Comparison of ENCODE assay signal across 1 cellular context in the genomic region with DNA sequence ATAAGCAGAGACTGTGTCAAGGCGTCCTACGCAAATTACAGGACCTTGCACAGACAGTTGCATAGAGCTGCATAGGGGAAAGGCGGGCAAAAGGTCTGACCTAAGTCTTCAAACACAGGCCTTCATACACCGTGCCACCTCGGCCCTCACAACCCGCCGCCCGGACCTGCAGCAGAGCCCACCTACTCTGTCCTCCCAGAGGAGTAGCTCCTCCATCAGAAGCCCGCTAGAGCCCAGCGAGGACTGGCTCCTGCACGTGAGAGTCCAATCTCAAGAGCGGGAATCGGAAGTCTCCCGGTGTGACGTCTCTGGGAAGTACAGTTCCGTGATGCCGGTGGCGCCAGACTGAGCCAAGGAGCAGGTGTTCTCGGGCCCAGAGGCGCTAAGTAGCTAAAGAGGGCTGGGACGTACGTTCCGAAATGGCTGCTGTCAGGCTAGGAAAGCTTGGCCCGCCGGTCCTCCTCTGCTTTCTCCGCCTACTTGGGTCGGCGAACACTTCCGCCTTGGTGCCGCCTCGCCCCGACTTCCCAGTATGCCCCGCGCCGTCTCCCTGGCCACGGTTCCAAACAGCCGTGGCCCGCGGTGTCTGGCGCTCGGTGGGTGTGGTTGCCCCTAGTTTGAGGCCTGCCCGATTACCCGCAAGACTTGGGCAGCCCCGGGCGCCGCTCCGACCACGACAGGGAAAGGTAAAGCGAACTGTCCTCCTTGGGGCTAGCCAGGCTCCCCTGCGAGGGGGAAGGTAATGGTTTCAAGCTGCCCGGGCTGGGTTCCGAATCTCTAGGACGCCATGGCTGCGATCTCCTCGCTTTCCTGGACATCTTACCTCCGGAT.
TF ChIP-seq lines count a peak whose summit lies in the region.

ASTE1 (minus strand) TSS at position 505 of the 831 bp plus-strand sequence. CDS start 1,519 bp downstream, outside the sequence.
A gene with protein sequence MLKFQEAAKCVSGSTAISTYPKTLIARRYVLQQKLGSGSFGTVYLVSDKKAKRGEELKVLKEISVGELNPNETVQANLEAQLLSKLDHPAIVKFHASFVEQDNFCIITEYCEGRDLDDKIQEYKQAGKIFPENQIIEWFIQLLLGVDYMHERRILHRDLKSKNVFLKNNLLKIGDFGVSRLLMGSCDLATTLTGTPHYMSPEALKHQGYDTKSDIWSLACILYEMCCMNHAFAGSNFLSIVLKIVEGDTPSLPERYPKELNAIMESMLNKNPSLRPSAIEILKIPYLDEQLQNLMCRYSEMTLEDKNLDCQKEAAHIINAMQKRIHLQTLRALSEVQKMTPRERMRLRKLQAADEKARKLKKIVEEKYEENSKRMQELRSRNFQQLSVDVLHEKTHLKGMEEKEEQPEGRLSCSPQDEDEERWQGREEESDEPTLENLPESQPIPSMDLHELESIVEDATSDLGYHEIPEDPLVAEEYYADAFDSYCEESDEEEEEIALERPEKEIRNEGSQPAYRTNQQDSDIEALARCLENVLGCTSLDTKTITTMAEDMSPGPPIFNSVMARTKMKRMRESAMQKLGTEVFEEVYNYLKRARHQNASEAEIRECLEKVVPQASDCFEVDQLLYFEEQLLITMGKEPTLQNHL (plus strand): TSS at position 557 of the 831 bp plus-strand sequence. CDS start 2,832 bp downstream, outside the sequence.

TF ChIP-seq in HepG2, 621 proteins besides CTCF, POLR2A, EP300 and RAD21 (continued from another document and continues in another):
- TF ChIP-seq RXRA (CRISPR knock-in tag; IDR thresholded peaks at IDR 0.05) (peak; percentile 56; the same call in 1 of the 2 replicates), ZFP36L1 (CRISPR knock-in tag; IDR thresholded peaks at IDR 0.05) (peak; percentile 71; the same call in 1 of the 2 replicates), ZNF724P (CRISPR knock-in tag; IDR thresholded peaks at IDR 0.05; ENCODE audit: borderline replicate concordance) (no peak; the same call in 1 of the 2 replicates), LCORL (IDR thresholded peaks at IDR 0.05) (no peak), LCORL (CRISPR knock-in tag; IDR thresholded peaks at IDR 0.05) (no peak), ZNF678 (CRISPR knock-in tag; IDR thresholded peaks at IDR 0.05) (peak; percentile 76; the same call in 1 of the 2 replicates), ZNF333 (CRISPR knock-in tag; IDR thresholded peaks at IDR 0.05; ENCODE audit: borderline replicate concordance) (no peak; the same call in 1 of the 2 replicates), NCOA1 (CRISPR knock-in tag; IDR thresholded peaks at IDR 0.05) (0 out of 2 replicates have a peak, but pooled peaks have one; percentile 27), HNF4G (IDR thresholded peaks at IDR 0.05; ENCODE audit: borderline replicate concordance, low read depth, low read length) (no peak), HNF4G (CRISPR knock-in tag; IDR thresholded peaks at IDR 0.05; ENCODE audit: borderline replicate concordance, low read depth) (peak; percentile 50; the same call in 1 of the 2 replicates), MIXL1 (CRISPR knock-in tag; IDR thresholded peaks at IDR 0.05) (0 out of 2 replicates have a peak, but pooled peaks have one; percentile 13), SIX1 (CRISPR knock-in tag; IDR thresholded peaks at IDR 0.05; ENCODE audit: borderline replicate concordance) (no peak), GABPB1 (CRISPR knock-in tag; IDR thresholded peaks at IDR 0.05) (peak; percentile 94), ZNF83 (CRISPR knock-in tag; IDR thresholded peaks at IDR 0.05; ENCODE audit: borderline replicate concordance) (peak; percentile 53; the same call in 1 of the 2 replicates), TP53 (CRISPR knock-in tag; conservative IDR thresholded peaks at IDR 0.05) (no peak), MED13 (CRISPR knock-in tag; IDR thresholded peaks at IDR 0.05) (no peak), SCMH1 (CRISPR knock-in tag; IDR thresholded peaks at IDR 0.05; ENCODE audit: borderline replicate concordance) (no peak), ARNTL (CRISPR knock-in tag; IDR thresholded peaks at IDR 0.05) (peak; percentile 78; the same call in 1 of the 2 replicates), ZNF790 (CRISPR knock-in tag; IDR thresholded peaks at IDR 0.05; ENCODE audit: borderline replicate concordance) (no peak), ZFY (CRISPR knock-in tag; IDR thresholded peaks at IDR 0.05) (peak; percentile 89), CBFB (CRISPR knock-in tag; IDR thresholded peaks at IDR 0.05) (peak; percentile 75), SNAPC2 (CRISPR knock-in tag; IDR thresholded peaks at IDR 0.05) (peak; percentile 76), XRCC5 (optimal IDR thresholded peaks at IDR 0.05; ENCODE audit: low read length) (peak; percentile 48), SRY (CRISPR knock-in tag; IDR thresholded peaks at IDR 0.05) (peak; percentile 58; the same call in 1 of the 2 replicates), KDM4B (CRISPR knock-in tag; IDR thresholded peaks at IDR 0.05) (0 out of 2 replicates have a peak, but pooled peaks have one; percentile 33), FOXK1 (CRISPR knock-in tag; IDR thresholded peaks at IDR 0.05; ENCODE audit: borderline replicate concordance, low read depth) (peak; percentile 52; the same call in 1 of the 2 replicates), GPN1 (CRISPR knock-in tag; IDR thresholded peaks at IDR 0.05; ENCODE audit: borderline replicate concordance) (no peak), SKI (IDR thresholded peaks at IDR 0.05; ENCODE audit: partially characterized antibody) (peak; percentile 44), TCF12 (IDR thresholded peaks at IDR 0.05) (no peak), TCF12 (CRISPR knock-in tag; IDR thresholded peaks at IDR 0.05) (no peak), ARHGAP35 (CRISPR knock-in tag; IDR thresholded peaks at IDR 0.05; ENCODE audit: borderline replicate concordance) (peak; percentile 42; the same call in 1 of the 2 replicates), PAX8 (CRISPR knock-in tag; IDR thresholded peaks at IDR 0.05; ENCODE audit: borderline replicate concordance) (no peak; the same call in 1 of the 2 replicates), ZNF704 (CRISPR knock-in tag; IDR thresholded peaks at IDR 0.05; ENCODE audit: borderline replicate concordance) (peak; percentile 59; the same call in 1 of the 2 replicates), ZNF263 (CRISPR knock-in tag; IDR thresholded peaks at IDR 0.05) (peak; percentile 92), TSC22D2 (CRISPR knock-in tag; IDR thresholded peaks at IDR 0.05; ENCODE audit: borderline replicate concordance) (peak; percentile 34; the same call in 1 of the 2 replicates), TAF1 (CRISPR knock-in tag; IDR thresholded peaks at IDR 0.05) (peak; percentile 81), BCL6 (CRISPR knock-in tag; IDR thresholded peaks at IDR 0.05) (no peak; the same call in 1 of the 2 replicates), PHF8 (CRISPR knock-in tag; IDR thresholded peaks at IDR 0.05) (peak; percentile 86), PRDM4 (CRISPR knock-in tag; IDR thresholded peaks at IDR 0.05; ENCODE audit: borderline replicate concordance) (no peak), ZNF605 (CRISPR knock-in tag; IDR thresholded peaks at IDR 0.05) (peak; percentile 47), MEIS1 (CRISPR knock-in tag; IDR thresholded peaks at IDR 0.05; ENCODE audit: borderline replicate concordance) (peak; percentile 87; the same call in 1 of the 2 replicates), PHF20 (CRISPR knock-in tag; IDR thresholded peaks at IDR 0.05) (peak; percentile 87)
- TF ChIP-seq, protein P1, sequence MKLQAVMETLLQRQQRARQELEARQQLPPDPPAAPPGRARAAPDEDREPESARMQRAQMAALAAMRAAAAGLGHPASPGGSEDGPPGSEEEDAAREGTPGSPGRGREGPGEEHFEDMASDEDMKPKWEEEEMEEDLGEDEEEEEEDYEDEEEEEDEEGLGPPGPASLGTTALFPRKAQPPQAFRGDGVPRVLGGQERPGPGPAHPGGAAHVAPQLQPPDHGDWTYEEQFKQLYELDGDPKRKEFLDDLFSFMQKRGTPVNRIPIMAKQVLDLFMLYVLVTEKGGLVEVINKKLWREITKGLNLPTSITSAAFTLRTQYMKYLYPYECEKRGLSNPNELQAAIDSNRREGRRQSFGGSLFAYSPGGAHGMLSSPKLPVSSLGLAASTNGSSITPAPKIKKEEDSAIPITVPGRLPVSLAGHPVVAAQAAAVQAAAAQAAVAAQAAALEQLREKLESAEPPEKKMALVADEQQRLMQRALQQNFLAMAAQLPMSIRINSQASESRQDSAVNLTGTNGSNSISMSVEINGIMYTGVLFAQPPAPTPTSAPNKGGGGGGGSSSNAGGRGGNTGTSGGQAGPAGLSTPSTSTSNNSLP (IDR thresholded peaks at IDR 0.05; ENCODE audit: low read depth, low read length), result no peak
- TF ChIP-seq, protein P2, sequence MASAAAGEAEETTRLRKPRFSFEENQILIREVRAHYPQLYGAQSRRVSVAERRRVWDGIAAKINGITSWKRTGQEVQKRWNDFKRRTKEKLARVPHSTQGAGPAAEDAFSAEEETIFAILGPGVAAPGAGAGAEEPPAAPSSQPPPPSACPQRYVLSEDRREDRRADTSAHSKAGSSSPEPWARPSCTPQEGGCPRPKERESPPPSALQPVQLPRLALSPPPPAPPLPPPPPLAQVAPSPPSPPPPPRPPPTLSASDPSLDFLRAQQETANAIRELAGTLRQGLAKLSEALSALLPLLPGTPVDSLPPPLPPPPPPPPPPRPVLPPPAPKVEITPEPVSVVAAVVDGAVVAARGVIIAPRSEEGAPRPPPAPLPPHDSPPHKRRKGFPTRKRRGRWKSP (CRISPR knock-in tag; IDR thresholded peaks at IDR 0.05), result 0 out of 2 replicates have a peak, but pooled peaks have one; percentile 31
- TF ChIP-seq, protein P3, sequence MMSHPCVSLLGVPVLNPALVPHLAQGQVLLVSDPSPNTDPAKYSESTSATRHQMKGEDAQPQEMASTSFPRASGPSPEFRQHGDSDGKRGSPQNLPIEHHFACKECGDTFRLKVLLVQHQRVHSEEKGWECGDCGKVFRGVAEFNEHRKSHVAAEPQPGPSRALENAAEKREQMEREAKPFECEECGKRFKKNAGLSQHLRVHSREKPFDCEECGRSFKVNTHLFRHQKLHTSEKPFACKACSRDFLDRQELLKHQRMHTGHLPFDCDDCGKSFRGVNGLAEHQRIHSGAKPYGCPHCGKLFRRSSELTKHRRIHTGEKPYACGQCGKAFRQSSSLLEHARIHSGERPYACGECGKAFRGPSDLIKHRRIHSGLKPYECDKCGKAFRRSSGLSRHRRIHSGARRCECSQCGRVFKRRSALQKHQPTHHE (CRISPR knock-in tag; IDR thresholded peaks at IDR 0.05; ENCODE audit: borderline replicate concordance), result no peak
- TF ChIP-seq, protein P4, sequence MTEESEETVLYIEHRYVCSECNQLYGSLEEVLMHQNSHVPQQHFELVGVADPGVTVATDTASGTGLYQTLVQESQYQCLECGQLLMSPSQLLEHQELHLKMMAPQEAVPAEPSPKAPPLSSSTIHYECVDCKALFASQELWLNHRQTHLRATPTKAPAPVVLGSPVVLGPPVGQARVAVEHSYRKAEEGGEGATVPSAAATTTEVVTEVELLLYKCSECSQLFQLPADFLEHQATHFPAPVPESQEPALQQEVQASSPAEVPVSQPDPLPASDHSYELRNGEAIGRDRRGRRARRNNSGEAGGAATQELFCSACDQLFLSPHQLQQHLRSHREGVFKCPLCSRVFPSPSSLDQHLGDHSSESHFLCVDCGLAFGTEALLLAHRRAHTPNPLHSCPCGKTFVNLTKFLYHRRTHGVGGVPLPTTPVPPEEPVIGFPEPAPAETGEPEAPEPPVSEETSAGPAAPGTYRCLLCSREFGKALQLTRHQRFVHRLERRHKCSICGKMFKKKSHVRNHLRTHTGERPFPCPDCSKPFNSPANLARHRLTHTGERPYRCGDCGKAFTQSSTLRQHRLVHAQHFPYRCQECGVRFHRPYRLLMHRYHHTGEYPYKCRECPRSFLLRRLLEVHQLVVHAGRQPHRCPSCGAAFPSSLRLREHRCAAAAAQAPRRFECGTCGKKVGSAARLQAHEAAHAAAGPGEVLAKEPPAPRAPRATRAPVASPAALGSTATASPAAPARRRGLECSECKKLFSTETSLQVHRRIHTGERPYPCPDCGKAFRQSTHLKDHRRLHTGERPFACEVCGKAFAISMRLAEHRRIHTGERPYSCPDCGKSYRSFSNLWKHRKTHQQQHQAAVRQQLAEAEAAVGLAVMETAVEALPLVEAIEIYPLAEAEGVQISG (CRISPR knock-in tag; IDR thresholded peaks at IDR 0.05), result peak; percentile 85; the same call in 1 of the 2 replicates
- TF ChIP-seq, protein P5, sequence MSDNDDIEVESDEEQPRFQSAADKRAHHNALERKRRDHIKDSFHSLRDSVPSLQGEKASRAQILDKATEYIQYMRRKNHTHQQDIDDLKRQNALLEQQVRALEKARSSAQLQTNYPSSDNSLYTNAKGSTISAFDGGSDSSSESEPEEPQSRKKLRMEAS (IDR thresholded peaks at IDR 0.05), result peak; percentile 78
